ENCODE assay signal across 8 cellular contexts in the genomic region with DNA sequence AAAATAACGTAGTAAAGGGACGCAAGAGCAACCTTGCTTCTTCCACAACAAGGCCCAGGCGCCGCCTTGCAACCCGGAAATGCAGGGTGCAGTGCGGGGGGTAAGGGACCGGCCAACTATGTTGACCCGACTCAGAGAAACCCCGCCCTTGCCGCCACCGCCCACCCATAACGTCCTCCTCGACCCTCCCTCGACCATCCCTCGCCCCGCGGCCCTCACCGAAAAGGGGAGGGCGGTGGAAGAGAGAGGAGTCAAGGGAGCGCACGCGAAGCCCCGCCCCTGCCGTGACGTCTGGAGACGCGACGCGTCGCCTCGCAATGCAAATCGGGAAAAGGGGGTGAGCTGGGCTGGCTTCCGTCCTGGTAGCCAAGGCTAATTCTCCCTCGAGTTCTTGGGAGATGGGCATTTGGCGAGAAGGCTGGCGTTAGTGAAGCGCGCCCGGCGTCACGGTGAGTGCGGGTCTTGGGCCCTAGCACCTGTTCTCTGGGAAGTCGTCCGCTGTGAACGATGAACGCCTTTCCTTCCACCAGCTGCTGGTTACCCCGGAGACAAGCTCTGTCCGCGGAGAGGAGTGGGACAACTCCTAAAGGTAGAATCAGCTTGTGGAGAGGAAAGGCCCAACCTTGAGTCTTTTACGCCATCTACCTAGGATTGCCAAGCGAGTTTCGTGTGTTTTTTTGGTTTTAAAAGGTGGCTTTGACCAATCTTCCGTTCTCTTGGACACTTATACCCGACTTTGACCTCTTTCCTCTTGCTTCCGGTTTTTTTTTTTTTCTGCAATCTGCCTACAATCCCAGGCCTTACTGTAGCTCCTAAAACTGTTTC. TPM values are rescaled to one million over a fixed set of nuclear protein-coding genes. Genes with fewer than 3 reads are reported as not detected.
A peak's percentile ranks its signal among the peaks of the same experiment; 100 is the strongest.
DNase-seq lines count a peak whose midpoint lies in the region; ATAC-seq and TF ChIP-seq lines count a peak whose summit lies in the region.

Gene USP8, plus strand, starts transcription at position 340 of the 825 bp plus-strand sequence. CDS start 14,669 bp downstream, outside the sequence.

- TF ChIP-seq CTCF in SK-N-SH (IDR thresholded peaks at IDR 0.05): no peak

- H3K9me3 ChIP-seq in SK-N-SH: no peaks in the 10 kb centered on the region

- H3K36me3 ChIP-seq in SK-N-SH (replicated peaks in 1 of 2; ENCODE audit: control insufficient read depth in 1 of 2, insufficient read depth in 2 of 2, low read length in 1 of 2): peaks cover 0 to 4% of the 10 kb centered on the region in 2 experiments

- no peaks in the 10 kb centered on the region for H3F3A ChIP-seq in SK-N-SH (replicated peaks; ENCODE audit: insufficient read depth)

- TF ChIP-seq RAD21 in SK-N-SH (IDR thresholded peaks at IDR 0.05; ENCODE audit: low read length): no peak

- peaks cover 49% of the 10 kb centered on the region for H3K79me2 ChIP-seq in SK-N-SH (ENCODE audit: insufficient read depth)

- H3K27ac ChIP-seq in SK-N-SH (ENCODE audit: low read depth in 2 of 2, low read length in 1 of 2): peak within 1 kb of the TSS; percentile 86 to 90

- peak within 1 kb of the TSS; percentile 98 for H2AFZ ChIP-seq in SK-N-SH (ENCODE audit: low read depth)

- peak; percentile 91 for ATAC-seq in HG02571 (IDR thresholded peaks at IDR 0.05; ENCODE audit: unreplicated experiment)

- DNase-seq in GM04504 (ENCODE audit: low read depth): peak; percentile 91
- DNase-seq in NCI-H1048 (lab: John Stamatoyannopoulos, UW): peak; percentile 88
- DNase-seq in SK-N-SH: peak; percentile 94
- DNase-seq in activated naive CD4-positive, alpha-beta T cell treated with anti-CD3 and anti-CD28 coated beads, Interleukin-2, amount 50 U/mL, for 16 hours: peak; percentile 92
- DNase-seq in germinal center (ENCODE audit: low spot score): peak; percentile 92
- peak; percentile 77 for DNase-seq in non-pigmented ciliary epithelial cell (ENCODE audit: low read depth)
- peak; percentile 99 for DNase-seq in superior temporal gyrus (ENCODE audit: extremely low spot score)

- no peaks in the 10 kb centered on the region for H3K9me2 ChIP-seq in SK-N-SH

- 1% methylated on average over 47 of the region's 55 CpGs for WGBS in SK-N-SH (ENCODE audit: low lambda C conversion rate)

- H4K20me1 ChIP-seq in SK-N-SH (ENCODE audit: insufficient read depth): peaks cover 7% of the 10 kb centered on the region; the same call in 1 of the 2 replicates

- no peak for TF ChIP-seq EP300 in SK-N-SH (IDR thresholded peaks at IDR 0.05; ENCODE audit: borderline replicate concordance in 1 of 2, low read depth in 1 of 2, low read length in 1 of 2)

- H3K9ac ChIP-seq in SK-N-SH: peak within 1 kb of the TSS; percentile 83

- peak within 1 kb of the TSS; percentile 80 to 98 for H3K4me3 ChIP-seq in SK-N-SH (ENCODE audit: low read depth in 2 of 2, low read length in 1 of 2)

- H3K27me3 ChIP-seq in SK-N-SH (ENCODE audit: insufficient read depth): no peaks in the 10 kb centered on the region

- peak within 1 kb of the TSS; percentile 85 for H3K4me2 ChIP-seq in SK-N-SH

- POLR2A ChIA-PET in SK-N-SH (lab: Yijun Ruan, JAX): interaction anchor here (0.6 to 1.2 kb wide), 3 partner anchors 9 to 76 kb away, joined by 3 to 17 read pairs (median 3); partner anchors contain the start of gene GABPB1

- H3K4me1 ChIP-seq in SK-N-SH (ENCODE audit: control insufficient read depth in 1 of 2, insufficient read depth in 2 of 2, low read depth in 1 of 2, low read length in 1 of 2): peaks cover 0 to 2% of the 10 kb centered on the region in 2 experiments; a peak in 2 of 4 replicates

- CTCF ChIA-PET in SK-N-SH (lab: Yijun Ruan, JAX): interaction anchor here (0.7 kb wide), 1 partner anchor 132 kb away, joined by 3 read pairs; no protein-coding TSS in a partner anchor

TF ChIP-seq in SK-N-SH, 30 proteins besides CTCF, POLR2A, EP300 and RAD21:
- no peak for TF ChIP-seq SMC3 (IDR thresholded peaks at IDR 0.05; ENCODE audit: low read depth, low read length)
- 0 out of 2 replicates have a peak, but pooled peaks have one; percentile 6 for TF ChIP-seq TCF12 (IDR thresholded peaks at IDR 0.05)
- peak; percentile 21; the same call in 1 of the 2 replicates for TF ChIP-seq NRF1 (IDR thresholded peaks at IDR 0.05; ENCODE audit: low read depth, low read length)
- peak; percentile 67 for TF ChIP-seq GABPA (IDR thresholded peaks at IDR 0.05; ENCODE audit: low read depth)
- no peak for TF ChIP-seq JUND (IDR thresholded peaks at IDR 0.05)
- no peak for TF ChIP-seq GATA2 (CRISPR knock-in tag; IDR thresholded peaks at IDR 0.05)
- TF ChIP-seq POLR2AphosphoS5 (IDR thresholded peaks at IDR 0.05; ENCODE audit: low read depth, low read length): peak; percentile 96
- TF ChIP-seq, protein P1, sequence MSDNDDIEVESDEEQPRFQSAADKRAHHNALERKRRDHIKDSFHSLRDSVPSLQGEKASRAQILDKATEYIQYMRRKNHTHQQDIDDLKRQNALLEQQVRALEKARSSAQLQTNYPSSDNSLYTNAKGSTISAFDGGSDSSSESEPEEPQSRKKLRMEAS (IDR thresholded peaks at IDR 0.05; ENCODE audit: low read depth): peak; percentile 48; the same call in 1 of the 2 replicates
- TF ChIP-seq SIN3A (IDR thresholded peaks at IDR 0.05; ENCODE audit: borderline replicate concordance, low read depth, low read length): peak; percentile 53; the same call in 1 of the 2 replicates
- TF ChIP-seq CHD2 (IDR thresholded peaks at IDR 0.05; ENCODE audit: low read length, partially characterized antibody): no peak
- peak; percentile 97 for TF ChIP-seq ELF1 (IDR thresholded peaks at IDR 0.05)
- TF ChIP-seq MXI1 (IDR thresholded peaks at IDR 0.05; ENCODE audit: low read depth, low read length): peak; percentile 83
TF ChIP-seq in SK-N-SH: peak in this region for 8.

RNA-seq across cellular contexts. Expression of gene USP8, which starts in this region (rescaled TPM):
- polyA plus RNA-seq in SK-N-SH (2012; rRNA removed): 23.4 and 31.3 TPM in 2 replicates
- 30.5 and 31.8 TPM in 2 replicates for polyA plus RNA-seq in SK-N-SH (2012; cell fraction: cytosol; rRNA removed)
- 13.9 and 34.4 TPM in 2 replicates for polyA plus RNA-seq in SK-N-SH (2012; cell fraction: nucleus; rRNA removed)

Comparison
In these comparisons a context has a peak if more than half of its experiments do, and no peak if none do; other contexts are left out.
1. Peak in every context shown above with its lines: DNase-seq, ATAC-seq, H3K4me3 ChIP-seq and H3K27ac ChIP-seq.